ENCODE assay signal across 9 cellular contexts in genomic region chr19:13012390-13012689, GRCh38. TPM values are rescaled to one million over a fixed set of nuclear protein-coding genes. Genes with fewer than 3 reads are reported as not detected.
DNase-seq lines count a peak whose midpoint lies in the region; ATAC-seq, FAIRE-seq and TF ChIP-seq lines count a peak whose summit lies in the region.
"Had no signal": no experiment of that assay in that cellular context is flagged by ENCODE, and none has a peak within 500 bp of the region (broad histone marks: within the 10 kb centered on the region; RNA-seq: fewer than 3 reads in every experiment).

No MANE protein-coding gene starts in this region.

- no peak for TF ChIP-seq CTCF in H9 (conservative IDR thresholded peaks at IDR 0.05)
- TF ChIP-seq CTCF in fibroblast of villous mesenchyme (IDR thresholded peaks at IDR 0.05; ENCODE audit: insufficient read depth, low read depth, low read length), result no peak

- H4K5ac ChIP-seq in H9 (ENCODE audit: insufficient read length, low read depth, low read length), result no peak overlapping the region

- H3K23ac ChIP-seq in H9 (ENCODE audit: insufficient read length, low read depth, low read length), result no peak overlapping the region

- peaks cover 20 to 60% of the 10 kb centered on the region in 2 experiments for H3K4me1 Mint-ChIP-seq in H9
- peaks cover 23% of the 10 kb centered on the region for H3K4me1 Mint-ChIP-seq in activated T-helper 1 cell treated with anti-CD3 and anti-CD28 coated beads, Interleukin-12 subunit alpha, Interleukin-12 subunit beta, Interleukin-2, Interleukin-4 antibody, amounts not matched to agents 30 ng/mL and 10 ng/mL and 1 ng/mL, durations not matched to agents 14 hours and 24 hours and 36 hours (ENCODE audit: low read depth)
- peaks cover 40% of the 10 kb centered on the region for H3K4me1 Mint-ChIP-seq in stimulated activated memory B cell treated with anti-CD40 and anti-IgM and Interleukin-4, amounts not matched to agents 10 μg/mL and 1 μg/mL and 100 μg/mL, for 72 hours

- H3K4ac ChIP-seq in H9 (ENCODE audit: low read depth, low read length), result no peak overlapping the region

- H4K8ac ChIP-seq in H9 (replicated peaks; ENCODE audit: insufficient read length, low read depth, low read length), result no peak overlapping the region

- peak overlapping the region; percentile 53 for H3K4me3 ChIP-seq in fibroblast of villous mesenchyme (ENCODE audit: low read depth, low read length)

- H3K4me1 ChIP-seq in H9 (ENCODE audit: insufficient read depth, low read length), result peaks cover 4% of the 10 kb centered on the region; the same call in 1 of the 2 replicates

- H3K14ac ChIP-seq in H9 (ENCODE audit: insufficient read depth, low read length), result no peak overlapping the region

- TF ChIP-seq POLR2A in GM12891 (IDR thresholded peaks at IDR 0.05; ENCODE audit: low read depth, low read length), result no peak

- H3K4me3 Mint-ChIP-seq in H9, result peak overlapping the region in 1 of 2 experiments; percentile 65; a peak in 2 of 5 replicates
- peak overlapping the region; percentile 79 for H3K4me3 Mint-ChIP-seq in activated T-helper 1 cell treated with anti-CD3 and anti-CD28 coated beads, Interleukin-12 subunit alpha, Interleukin-12 subunit beta, Interleukin-2, Interleukin-4 antibody, amounts not matched to agents 30 ng/mL and 10 ng/mL and 1 ng/mL, durations not matched to agents 14 hours and 24 hours and 36 hours
- peak overlapping the region; percentile 83 for H3K4me3 Mint-ChIP-seq in stimulated activated memory B cell treated with anti-CD40 and anti-IgM and Interleukin-4, amounts not matched to agents 10 μg/mL and 1 μg/mL and 100 μg/mL, for 72 hours

- H2BK15ac ChIP-seq in H9 (ENCODE audit: low read depth, low read length), result no peak overlapping the region

- no peak overlapping the region for H3K27ac Mint-ChIP-seq in H9
- H3K27ac Mint-ChIP-seq in activated T-helper 1 cell treated with anti-CD3 and anti-CD28 coated beads, Interleukin-12 subunit alpha, Interleukin-12 subunit beta, Interleukin-2, Interleukin-4 antibody, amounts not matched to agents 30 ng/mL and 10 ng/mL and 1 ng/mL, durations not matched to agents 14 hours and 24 hours and 36 hours, result no peak overlapping the region
- peak overlapping the region; percentile 70 for H3K27ac Mint-ChIP-seq in stimulated activated memory B cell treated with anti-CD40 and anti-IgM and Interleukin-4, amounts not matched to agents 10 μg/mL and 1 μg/mL and 100 μg/mL, for 72 hours

- no peak overlapping the region for H2BK20ac ChIP-seq in H9 (ENCODE audit: low read depth, low read length, poor library complexity, severe bottlenecking)

- H3K27ac ChIP-seq in H9 (ENCODE audit: insufficient read length, low read depth, low read length), result no peak overlapping the region

- H4K20me1 ChIP-seq in H9 (ENCODE audit: control insufficient read depth, insufficient read depth, insufficient read length), result peaks cover 2% of the 10 kb centered on the region

- no peak overlapping the region for H2BK5ac ChIP-seq in H9 (ENCODE audit: insufficient read length, low read length)

- H3K27me3 Mint-ChIP-seq in H9 (ENCODE audit: low read depth), result peaks cover 100% of the 10 kb centered on the region
- H3K27me3 Mint-ChIP-seq in activated T-helper 1 cell treated with anti-CD3 and anti-CD28 coated beads, Interleukin-12 subunit alpha, Interleukin-12 subunit beta, Interleukin-2, Interleukin-4 antibody, amounts not matched to agents 30 ng/mL and 10 ng/mL and 1 ng/mL, durations not matched to agents 14 hours and 24 hours and 36 hours (ENCODE audit: insufficient read depth), result peaks cover 67% of the 10 kb centered on the region
- peaks cover 90% of the 10 kb centered on the region for H3K27me3 Mint-ChIP-seq in stimulated activated memory B cell treated with anti-CD40 and anti-IgM and Interleukin-4, amounts not matched to agents 10 μg/mL and 1 μg/mL and 100 μg/mL, for 72 hours

- peaks cover 4 to 11% of the 10 kb centered on the region in 2 experiments for H3K9me3 Mint-ChIP-seq in H9
- no peaks in the 10 kb centered on the region for H3K9me3 Mint-ChIP-seq in activated T-helper 1 cell treated with anti-CD3 and anti-CD28 coated beads, Interleukin-12 subunit alpha, Interleukin-12 subunit beta, Interleukin-2, Interleukin-4 antibody, amounts not matched to agents 30 ng/mL and 10 ng/mL and 1 ng/mL, durations not matched to agents 14 hours and 24 hours and 36 hours
- H3K9me3 Mint-ChIP-seq in stimulated activated memory B cell treated with anti-CD40 and anti-IgM and Interleukin-4, amounts not matched to agents 10 μg/mL and 1 μg/mL and 100 μg/mL, for 72 hours, result no peaks in the 10 kb centered on the region

- peaks cover 5% of the 10 kb centered on the region for H3K23me2 ChIP-seq in H9 (ENCODE audit: insufficient read length, low read depth, low read length, poor library complexity, severe bottlenecking)

- H4K91ac ChIP-seq in H9 (ENCODE audit: insufficient read length, low read depth, low read length), result no peak overlapping the region

- no CpG with 5 or more reads among the region's 23 CpGs for WGBS in H9 (ENCODE audit: extremely low coverage, insufficient read length, low lambda C conversion rate)

- no peak for DNase-seq in H9
- DNase-seq in activated T-helper 1 cell treated with anti-CD3 and anti-CD28 coated beads, Interleukin-12 subunit alpha, Interleukin-12 subunit beta, Interleukin-2, Interleukin-4 antibody, amounts not matched to agents 30 ng/mL and 10 ng/mL and 1 ng/mL, durations not matched to agents 14 hours and 24 hours and 36 hours (ENCODE audit: low spot score), result no peak
- DNase-seq in fibroblast of villous mesenchyme (ENCODE audit: low read depth), result no peak
- DNase-seq in GM12891 (ENCODE audit: insufficient read length, low spot score), result no peak
- DNase-seq in islet precursor cell, result no peak
- no peak for DNase-seq in stimulated activated CD4-positive, alpha-beta T cell treated with anti-CD3 and anti-CD28 coated beads, Interleukin-4, amount 100 ng/mL, for 24 hours

- no peaks in the 10 kb centered on the region for H3K36me3 Mint-ChIP-seq in H9 (ENCODE audit: insufficient read depth in 1 of 3, low read depth in 3 of 3)
- no peaks in the 10 kb centered on the region for H3K36me3 Mint-ChIP-seq in activated T-helper 1 cell treated with anti-CD3 and anti-CD28 coated beads, Interleukin-12 subunit alpha, Interleukin-12 subunit beta, Interleukin-2, Interleukin-4 antibody, amounts not matched to agents 30 ng/mL and 10 ng/mL and 1 ng/mL, durations not matched to agents 14 hours and 24 hours and 36 hours (ENCODE audit: low read depth)
- H3K36me3 Mint-ChIP-seq in stimulated activated memory B cell treated with anti-CD40 and anti-IgM and Interleukin-4, amounts not matched to agents 10 μg/mL and 1 μg/mL and 100 μg/mL, for 72 hours, result no peaks in the 10 kb centered on the region

- no peak overlapping the region for H2AK5ac ChIP-seq in H9 (ENCODE audit: insufficient read length, low read length)

- peaks cover 95% of the 10 kb centered on the region for H3K27me3 ChIP-seq in H9 (ENCODE audit: insufficient read depth, low read length)

- ATAC-seq in stimulated activated memory B cell treated with anti-CD40 and anti-IgM and Interleukin-4, amounts not matched to agents 10 μg/mL and 1 μg/mL and 100 μg/mL, for 72 hours, result no peak
- no peak for ATAC-seq in HG03097 (IDR thresholded peaks at IDR 0.05; ENCODE audit: low FRiP score, unreplicated experiment)

- H3K79me1 ChIP-seq in H9 (ENCODE audit: insufficient read depth, low read depth, low read length, poor library complexity, severe bottlenecking), result no peaks in the 10 kb centered on the region

- intact Hi-C loops in activated T-helper 1 cell treated with anti-CD3 and anti-CD28 coated beads, Interleukin-12 subunit alpha, Interleukin-12 subunit beta, Interleukin-2, Interleukin-4 antibody, amounts not matched to agents 30 ng/mL and 10 ng/mL and 1 ng/mL, durations not matched to agents 14 hours and 24 hours and 36 hours (cut with micrococcal nuclease), result loop anchor here (2.0 to 5.0 kb wide), 2 partner anchors 30 to 175 kb away; partner anchors contain the start of gene MAST1

- no peak for FAIRE-seq in GM12891 (lab: Jason Lieb, UNC)

- no peak overlapping the region for H2AFZ ChIP-seq in H9 (ENCODE audit: low read length)

- H3K56ac ChIP-seq in H9 (ENCODE audit: insufficient read length, low read depth, low read length), result no peak overlapping the region

- no peak overlapping the region for H2BK120ac ChIP-seq in H9 (ENCODE audit: low read depth, low read length, poor library complexity, severe bottlenecking)

- H3K4me2 ChIP-seq in H9 (ENCODE audit: insufficient read depth, insufficient read length, low read length), result peak overlapping the region; percentile 20

- H3K79me2 ChIP-seq in H9 (ENCODE audit: insufficient read depth, low read length), result no peaks in the 10 kb centered on the region

- H2BK12ac ChIP-seq in H9 (ENCODE audit: insufficient read length, low read depth, low read length), result no peak overlapping the region

- H3K9ac ChIP-seq in H9 (ENCODE audit: extremely low read depth, insufficient read length, low read length), result no peak overlapping the region

- H3K18ac ChIP-seq in H9 (ENCODE audit: insufficient read length, low read depth, low read length), result no peak overlapping the region

- no peaks in the 10 kb centered on the region for H3K9me3 ChIP-seq in H9 (ENCODE audit: control insufficient read depth, low read depth, low read length)

- H3T11ph ChIP-seq in H9 (ENCODE audit: low read length), result no peak overlapping the region

TF ChIP-seq in GM12891, 5 proteins besides CTCF, POLR2A, EP300 and RAD21:
- TF ChIP-seq PAX5 (IDR thresholded peaks at IDR 0.05; ENCODE audit: insufficient read depth, low read length, severe bottlenecking) (no peak), SPI1 (IDR thresholded peaks at IDR 0.05; ENCODE audit: low read depth, low read length) (no peak), POU2F2 (IDR thresholded peaks at IDR 0.05; ENCODE audit: low read depth, low read length) (no peak), POLR2AphosphoS5 (IDR thresholded peaks at IDR 0.05; ENCODE audit: low read depth, low read length) (no peak), TAF1 (IDR thresholded peaks at IDR 0.05; ENCODE audit: low read depth, low read length) (no peak)

RNA-seq across cellular contexts. Expression of gene NFIX, which starts 17.1 kb away (rescaled TPM):
- 0.20 and 0.31 TPM in 2 replicates for total RNA-seq in H9 (2021)
- 4.5 and 8.0 TPM in 2 replicates for total RNA-seq in activated T-helper 1 cell treated with anti-CD3 and anti-CD28 coated beads, Interleukin-12 subunit alpha, Interleukin-12 subunit beta, Interleukin-2, Interleukin-4 antibody, amounts not matched to agents 30 ng/mL and 10 ng/mL and 1 ng/mL, durations not matched to agents 14 hours and 24 hours and 36 hours
- 29.6 and 30.2 TPM in 2 replicates for total RNA-seq in fibroblast of villous mesenchyme
- polyA plus RNA-seq in GM12891 (2012; ENCODE audit: low read depth, missing spikeins), result 0.30 TPM

RNA-seq across cellular contexts. Expression of gene DAND5, which starts 43.0 kb away (rescaled TPM):
- 0.11 and 0.13 TPM in 2 replicates for total RNA-seq in H9 (2021)
- 0.10 TPM in 2 replicates for total RNA-seq in activated T-helper 1 cell treated with anti-CD3 and anti-CD28 coated beads, Interleukin-12 subunit alpha, Interleukin-12 subunit beta, Interleukin-2, Interleukin-4 antibody, amounts not matched to agents 30 ng/mL and 10 ng/mL and 1 ng/mL, durations not matched to agents 14 hours and 24 hours and 36 hours
- not detected in 2 replicates for total RNA-seq in fibroblast of villous mesenchyme
- polyA plus RNA-seq in GM12891 (2012; ENCODE audit: low read depth, missing spikeins), result not detected
- total RNA-seq: activated CD8-positive, alpha-beta memory T cell treated with anti-CD3 and anti-CD28 coated beads for 36 hours had no signal

RNA-seq across cellular contexts. Expression of gene GADD45GIP1, which starts 55.3 kb away (rescaled TPM):
- total RNA-seq in H9 (2021) (44.5 and 45.6 TPM in 2 replicates), fibroblast of villous mesenchyme (18.6 and 24.8 TPM in 2 replicates)
- total RNA-seq in activated T-helper 1 cell treated with anti-CD3 and anti-CD28 coated beads, Interleukin-12 subunit alpha, Interleukin-12 subunit beta, Interleukin-2, Interleukin-4 antibody, amounts not matched to agents 30 ng/mL and 10 ng/mL and 1 ng/mL, durations not matched to agents 14 hours and 24 hours and 36 hours, result 32.1 and 33.2 TPM in 2 replicates
- polyA plus RNA-seq in GM12891 (2012; ENCODE audit: low read depth, missing spikeins), result 38.0 TPM
